In the genomic region with DNA sequence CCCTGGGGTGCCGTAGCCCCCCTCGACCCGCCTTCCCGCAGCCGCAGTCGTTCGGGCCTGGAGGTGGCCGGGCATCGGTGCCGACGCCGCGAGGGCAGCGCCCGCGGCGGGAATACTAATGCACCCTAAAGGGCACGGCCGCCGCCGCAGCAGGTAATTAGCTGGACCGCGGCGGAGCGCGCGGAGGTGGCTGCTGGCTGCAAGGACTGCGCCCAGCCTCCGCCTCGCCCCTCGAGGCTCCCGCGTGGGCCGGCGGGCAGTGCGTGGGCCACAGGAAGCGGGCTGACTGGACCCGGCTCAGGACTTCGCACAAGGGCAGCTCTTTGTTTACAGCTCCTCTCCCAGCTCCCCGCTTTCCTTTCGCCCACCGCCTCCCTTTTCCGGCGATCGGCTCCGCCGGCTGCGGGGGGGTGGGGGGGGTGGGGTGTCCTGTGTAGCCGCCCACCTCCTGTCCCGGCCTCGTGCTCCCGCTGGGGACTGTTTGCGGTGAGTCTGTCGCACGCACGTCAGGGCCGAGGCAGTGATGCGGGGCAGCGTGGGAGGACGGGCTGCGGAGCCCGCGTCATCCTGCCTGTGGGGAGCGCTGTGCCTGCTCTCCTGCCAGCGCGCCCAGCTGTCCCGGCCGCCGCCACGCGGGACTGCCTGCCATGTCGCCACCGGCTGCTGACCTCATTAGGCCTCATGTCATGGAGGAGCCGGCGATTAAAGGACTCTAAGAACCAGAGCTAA, we compare ENCODE assay signal across 8 cellular contexts.
DNase-seq lines count a peak whose midpoint lies in the region; ATAC-seq, FAIRE-seq and TF ChIP-seq lines count a peak whose summit lies in the region.

No MANE protein-coding gene starts in this region.

- H3K4me1 ChIP-seq in iPS-15b (ENCODE audit: control insufficient read depth, insufficient read depth, low read length): peaks cover 26% of the 10 kb centered on the region

- H3K27me3 ChIP-seq in iPS-15b (ENCODE audit: control insufficient read depth, insufficient read depth, low read length): peaks cover 34% of the 10 kb centered on the region

- TF ChIP-seq POLR2A in H54 (IDR thresholded peaks at IDR 0.05; ENCODE audit: low read depth, low read length): no peak

- peak overlapping the region; percentile 71 for H3K9ac ChIP-seq in iPS-15b (ENCODE audit: low read depth, low read length)

- ATAC-seq in HG03520 (IDR thresholded peaks at IDR 0.05; ENCODE audit: unreplicated experiment): peak; percentile 64

- DNase-seq in DMS53 (lab: John Stamatoyannopoulos, UW): peak; percentile 85
- DNase-seq in GM19239 (ENCODE audit: insufficient read length, low spot score): peak; percentile 79
- peak; percentile 77 for DNase-seq in astrocyte of the hippocampus (ENCODE audit: low read depth, low spot score)
- no peak for DNase-seq in cortex of kidney (lab: John Stamatoyannopoulos, UW)
- DNase-seq in H54 (ENCODE audit: insufficient read length, low spot score): no peak

- H3K4me3 ChIP-seq in iPS-15b (ENCODE audit: low read depth, low read length) (peak overlapping the region; percentile 58), skin epidermis (peak overlapping the region; percentile 9 to 30 (median 18))

- H3K27ac ChIP-seq in skin epidermis: peak overlapping the region in 2 of 21 experiments; percentile 14 to 53

- FAIRE-seq in GM19239 (lab: Jason Lieb, UNC) (peak; percentile 79), H54 (lab: Jason Lieb, UNC) (no peak)

- H3K9me3 ChIP-seq in iPS-15b (ENCODE audit: control insufficient read depth, insufficient read depth, low read length): no peaks in the 10 kb centered on the region

- H3K36me3 ChIP-seq in iPS-15b (ENCODE audit: control insufficient read depth, insufficient read depth, low read length): no peaks in the 10 kb centered on the region

Comparison
In these comparisons a context has a peak if more than half of its experiments do, and no peak if none do; other contexts are left out.
1. DNase-seq: peak in DMS53 (single experiment), GM19239 (single experiment) and astrocyte of the hippocampus (single experiment); none in cortex of kidney (single experiment) and H54 (single experiment).